In genomic region chr4:10020106-10020505, GRCh38 we compare ENCODE assay signal across 12 cellular contexts. TPM values are rescaled to one million over a fixed set of nuclear protein-coding genes. Genes with fewer than 3 reads are reported as not detected.
DNase-seq lines count a peak whose midpoint lies in the region; ATAC-seq, FAIRE-seq and TF ChIP-seq lines count a peak whose summit lies in the region.
"Had no signal": no experiment of that assay in that cellular context is flagged by ENCODE, and none has a peak within 500 bp of the region (broad histone marks: within the 10 kb centered on the region; RNA-seq: fewer than 3 reads in every experiment).

No MANE protein-coding gene starts in this region.

- no peak for ATAC-seq in activated CD8-positive, alpha-beta T cell treated with anti-CD3 and anti-CD28 coated beads, Interleukin-2, amount 10 ng/mL, durations not matched to agents 7 days and 5 days

- H3K9me1 ChIP-seq in keratinocyte (ENCODE audit: control insufficient read depth, extremely low read depth, insufficient read depth, low read length), result no peaks in the 10 kb centered on the region

- H4K20me1 ChIP-seq in keratinocyte (ENCODE audit: control insufficient read depth, extremely low read depth, insufficient read depth, low read length), result no peaks in the 10 kb centered on the region

- H3K4me1 Mint-ChIP-seq in activated naive CD4-positive, alpha-beta T cell treated with anti-CD3 and anti-CD28 coated beads for 36 hours (ENCODE audit: low read depth), result peaks cover 5% of the 10 kb centered on the region
- peaks cover 20% of the 10 kb centered on the region for H3K4me1 Mint-ChIP-seq in activated CD8-positive, alpha-beta T cell treated with anti-CD3 and anti-CD28 coated beads, Interleukin-2, amount 10 ng/mL, durations not matched to agents 7 days and 5 days (ENCODE audit: low read depth)

- CTCF ChIA-PET in activated naive CD4-positive, alpha-beta T cell treated with anti-CD3 and anti-CD28 coated beads for 36 hours (lab: Charles Lee), result interaction anchor here (0.8 to 3.1 kb wide), 8 partner anchors 10 to 517 kb away, joined by 4 to 14 read pairs (median 4); no protein-coding TSS in a partner anchor
- CTCF ChIA-PET in activated CD8-positive, alpha-beta T cell treated with anti-CD3 and anti-CD28 coated beads, Interleukin-2, amount 10 ng/mL, durations not matched to agents 7 days and 5 days (lab: Charles Lee), result interaction anchor here (0.6 to 1.6 kb wide), 4 partner anchors 12 to 317 kb away, joined by 3 to 8 read pairs (median 5); no protein-coding TSS in a partner anchor

- peak overlapping the region; percentile 84 for H3K9ac ChIP-seq in keratinocyte (ENCODE audit: control insufficient read depth, extremely low read depth, insufficient read depth, low read length)

- H3K36me3 Mint-ChIP-seq in activated naive CD4-positive, alpha-beta T cell treated with anti-CD3 and anti-CD28 coated beads for 36 hours (ENCODE audit: low read depth), result no peaks in the 10 kb centered on the region
- H3K36me3 Mint-ChIP-seq in activated CD8-positive, alpha-beta T cell treated with anti-CD3 and anti-CD28 coated beads, Interleukin-2, amount 10 ng/mL, durations not matched to agents 7 days and 5 days (ENCODE audit: low read depth), result no peaks in the 10 kb centered on the region

- peak overlapping the region; percentile 85 for H3K4me3 Mint-ChIP-seq in activated naive CD4-positive, alpha-beta T cell treated with anti-CD3 and anti-CD28 coated beads for 36 hours
- H3K4me3 Mint-ChIP-seq in activated CD8-positive, alpha-beta T cell treated with anti-CD3 and anti-CD28 coated beads, Interleukin-2, amount 10 ng/mL, durations not matched to agents 7 days and 5 days, result no peak overlapping the region

- no peak for TF ChIP-seq CTCF in keratinocyte (optimal IDR thresholded peaks at IDR 0.05 in 1 of 3, IDR thresholded peaks at IDR 0.05 in 1 of 3, conservative IDR thresholded peaks at IDR 0.05 in 1 of 3; ENCODE audit: extremely low read depth in 1 of 3, insufficient read depth in 2 of 3, low read length in 3 of 3)

- H3K27ac ChIP-seq in keratinocyte (ENCODE audit: control insufficient read depth, insufficient read depth, low read length) (peak overlapping the region; percentile 76), substantia nigra (ENCODE audit: low read depth, low read length, poor library complexity, severe bottlenecking) (peak overlapping the region; percentile 86)

- dilution Hi-C loops in keratinocyte (cut with MboI; ENCODE audit: extremely low pct_ligation_motif_present, low sequenced_read_pairs), result no loop called here

- no peak for FAIRE-seq in keratinocyte (lab: Jason Lieb, UNC)
- FAIRE-seq: G401.6, RCC 7860 had no signal

- H3K36me3 ChIP-seq in keratinocyte (ENCODE audit: control insufficient read depth in 2 of 2, extremely low read depth in 1 of 2, insufficient read depth in 2 of 2, low read length in 2 of 2), result peaks cover 2 to 29% of the 10 kb centered on the region in 2 experiments
- H3K36me3 ChIP-seq: brain microvascular endothelial cell had no signal

- DNase-seq in activated naive CD4-positive, alpha-beta T cell treated with anti-CD3 and anti-CD28 coated beads for 36 hours, result no peak
- DNase-seq in activated naive CD4-positive, alpha-beta T cell treated with Interleukin-2 at 50 U/mL for 16 hours, result no peak
- DNase-seq in activated CD8-positive, alpha-beta T cell treated with anti-CD3 and anti-CD28 coated beads, Interleukin-2, amount 10 ng/mL, durations not matched to agents 7 days and 5 days, result no peak
- no peak for DNase-seq in keratinocyte (ENCODE audit: low read depth, low spot score)
- no peak for DNase-seq in substantia nigra (lab: John Stamatoyannopoulos, UW)
- DNase-seq in stimulated activated CD4-positive, alpha-beta T cell treated with anti-CD3 and anti-CD28 coated beads, Interleukin-1b, Interleukin-23, amount 100 ng/mL, for 48 hours, result no peak
- no peak for DNase-seq in activated CD4-positive, CD25-positive, alpha-beta regulatory T cell (lab: John Stamatoyannopoulos, UW)
- no peak for DNase-seq in posterior vena cava (ENCODE audit: low spot score)
- DNase-seq: activated CD8-positive, alpha-beta memory T cell treated with anti-CD3 and anti-CD28 coated beads, Interleukin-2, amount 50 U/mL, for 4 hours; brain microvascular endothelial cell had no signal

- no peaks in the 10 kb centered on the region for H3K27me3 Mint-ChIP-seq in activated naive CD4-positive, alpha-beta T cell treated with anti-CD3 and anti-CD28 coated beads for 36 hours (ENCODE audit: low read depth)
- H3K27me3 Mint-ChIP-seq in activated CD8-positive, alpha-beta T cell treated with anti-CD3 and anti-CD28 coated beads, Interleukin-2, amount 10 ng/mL, durations not matched to agents 7 days and 5 days (ENCODE audit: low read depth), result peaks cover 2% of the 10 kb centered on the region

- POLR2A ChIA-PET in activated CD8-positive, alpha-beta T cell treated with anti-CD3 and anti-CD28 coated beads, Interleukin-2, amount 10 ng/mL, durations not matched to agents 7 days and 5 days (lab: Charles Lee), result interaction anchor here (0.6 kb wide), 1 partner anchor 259 kb away, joined by 3 read pairs; no protein-coding TSS in a partner anchor

- peaks cover 43% of the 10 kb centered on the region for H3K4me1 ChIP-seq in keratinocyte (ENCODE audit: control insufficient read depth, extremely low read depth, insufficient read depth, low read length)

- no peaks in the 10 kb centered on the region for H3K27me3 ChIP-seq in keratinocyte (ENCODE audit: control insufficient read depth, extremely low read depth, insufficient read depth, low read length)
- H3K27me3 ChIP-seq: brain microvascular endothelial cell had no signal

- H3K9me3 Mint-ChIP-seq in activated naive CD4-positive, alpha-beta T cell treated with anti-CD3 and anti-CD28 coated beads for 36 hours, result no peaks in the 10 kb centered on the region
- no peaks in the 10 kb centered on the region for H3K9me3 Mint-ChIP-seq in activated CD8-positive, alpha-beta T cell treated with anti-CD3 and anti-CD28 coated beads, Interleukin-2, amount 10 ng/mL, durations not matched to agents 7 days and 5 days (ENCODE audit: insufficient read depth)

- no peak overlapping the region for H3K27ac Mint-ChIP-seq in activated naive CD4-positive, alpha-beta T cell treated with anti-CD3 and anti-CD28 coated beads for 36 hours
- peak overlapping the region; percentile 67 for H3K27ac Mint-ChIP-seq in activated CD8-positive, alpha-beta T cell treated with anti-CD3 and anti-CD28 coated beads, Interleukin-2, amount 10 ng/mL, durations not matched to agents 7 days and 5 days

- peak overlapping the region; percentile 96 for H3K4me2 ChIP-seq in keratinocyte (ENCODE audit: control insufficient read depth, extremely low read depth, insufficient read depth, low read depth, low read length)

- H3K9me3 ChIP-seq in keratinocyte (ENCODE audit: control insufficient read depth, low read depth, low read length), result no peaks in the 10 kb centered on the region

- peaks cover 30% of the 10 kb centered on the region for H3K79me2 ChIP-seq in keratinocyte (ENCODE audit: control insufficient read depth, insufficient read depth, low read length)

- intact Hi-C loops in activated naive CD4-positive, alpha-beta T cell treated with anti-CD3 and anti-CD28 coated beads for 36 hours (cut with micrococcal nuclease), result no loop called here
- intact Hi-C loops in posterior vena cava (cut with DNase I), result no loop called here

- H3K4me3 ChIP-seq in keratinocyte (ENCODE audit: control insufficient read depth in 2 of 3, extremely low read depth in 1 of 3, insufficient read depth in 2 of 3, low read depth in 1 of 3, low read length in 3 of 3), result peak overlapping the region; percentile 52 to 89 (median 77)

- H2AFZ ChIP-seq in keratinocyte (ENCODE audit: control insufficient read depth, low read length), result no peak overlapping the region

RNA-seq across cellular contexts. Expression of gene SLC2A9, which starts 1.2 kb away (rescaled TPM):
- total RNA-seq in activated naive CD4-positive, alpha-beta T cell treated with anti-CD3 and anti-CD28 coated beads for 36 hours, result under 1 TPM; 0.43 to 0.86 TPM
- total RNA-seq in activated CD8-positive, alpha-beta T cell treated with anti-CD3 and anti-CD28 coated beads, Interleukin-2, amount 10 ng/mL, durations not matched to agents 7 days and 5 days, result 1 to 10 TPM; 1.3 to 1.7 TPM
- 37.3 to 44.3 TPM (median 43.5 TPM) in 3 replicates for polyA plus RNA-seq in keratinocyte
- 8.9 TPM for polyA plus RNA-seq in keratinocyte (2011; ENCODE audit: low read depth)
- polyA plus RNA-seq in keratinocyte (2011; cell fraction: cytosol; rRNA removed), result 34.4 and 43.5 TPM in 2 replicates
- 71.8 and 91.0 TPM in 2 replicates for polyA plus RNA-seq in keratinocyte (2011; cell fraction: nucleus; rRNA removed)
- polyA plus RNA-seq in keratinocyte (2012; ENCODE audit: low replicate concordance), result 11.5 and 33.7 TPM in 2 replicates
- 77.0 to 79.0 TPM (median 77.2 TPM) in 3 replicates for polyA minus RNA-seq in keratinocyte
- 61.0 TPM for polyA minus RNA-seq in keratinocyte (2011; cell fraction: cytosol; rRNA and poly(A)+ RNA removed)
- 92.6 and 125 TPM in 2 replicates for polyA minus RNA-seq in keratinocyte (2011; cell fraction: nucleus; rRNA and poly(A)+ RNA removed)
- total RNA-seq in posterior vena cava, result 10 to 100 TPM in 1 of 2 donors, 1 to 10 TPM in 1; 8.4 to 10.3 TPM
